8 cellular contexts compared by ENCODE assay signal in genomic region chrX:111095974-111096870, GRCh38. TPM values are rescaled to one million over a fixed set of nuclear protein-coding genes. Genes with fewer than 3 reads are reported as not detected.
A peak's percentile ranks its signal among the peaks of the same experiment; 100 is the strongest.
DNase-seq lines count a peak whose midpoint lies in the region; ATAC-seq and TF ChIP-seq lines count a peak whose summit lies in the region.

PAK3 (plus strand) TSS chrX:111096191; CDS start chrX:111123104, 26,913 bp downstream.

- H3K27ac Mint-ChIP-seq in activated T-cell treated with anti-CD3 and anti-CD28 coated beads, Interleukin-2, amount 50 U/mL, for 24 hours: peak within 1 kb of the TSS; percentile 24
- peak within 1 kb of the TSS in 1 of 2 donors; percentile 61 for H3K27ac Mint-ChIP-seq in natural killer cell

- ATAC-seq in GM21381 (IDR thresholded peaks at IDR 0.05; ENCODE audit: unreplicated experiment) (peak; percentile 46), natural killer cell (peak in 2 of 3 donors; percentile 26 to 46), GM18517 (IDR thresholded peaks at IDR 0.05; ENCODE audit: unreplicated experiment) (no peak)

- H3K27ac ChIP-seq in vagina: peak within 1 kb of the TSS; percentile 36

- H3K27me3 ChIP-seq in vagina: no peaks in the 10 kb centered on the region

- H3K4me3 ChIP-seq in vagina: peak within 1 kb of the TSS; percentile 41 to 50

- peak within 1 kb of the TSS; percentile 66 for H3K4me3 Mint-ChIP-seq in activated T-cell treated with anti-CD3 and anti-CD28 coated beads, Interleukin-2, amount 50 U/mL, for 24 hours
- peak within 1 kb of the TSS; percentile 83 for H3K4me3 Mint-ChIP-seq in natural killer cell

- H3K4me1 Mint-ChIP-seq in activated T-cell treated with anti-CD3 and anti-CD28 coated beads, Interleukin-2, amount 50 U/mL, for 24 hours (ENCODE audit: low read depth): peaks cover 17% of the 10 kb centered on the region
- H3K4me1 Mint-ChIP-seq in natural killer cell: peaks cover 6 to 13% of the 10 kb centered on the region in 2 donors

- H3K36me3 Mint-ChIP-seq in activated T-cell treated with anti-CD3 and anti-CD28 coated beads, Interleukin-2, amount 50 U/mL, for 24 hours (ENCODE audit: low read depth): no peaks in the 10 kb centered on the region
- no peaks in the 10 kb centered on the region for H3K36me3 Mint-ChIP-seq in natural killer cell

- TF ChIP-seq POLR2A in vagina (IDR thresholded peaks at IDR 0.05): no peak

- H3K9me3 ChIP-seq in vagina: no peaks in the 10 kb centered on the region

- H3K36me3 ChIP-seq in vagina: no peaks in the 10 kb centered on the region

- no peaks in the 10 kb centered on the region for H3K9me3 Mint-ChIP-seq in activated T-cell treated with anti-CD3 and anti-CD28 coated beads, Interleukin-2, amount 50 U/mL, for 24 hours
- H3K9me3 Mint-ChIP-seq in natural killer cell: no peaks in the 10 kb centered on the region

- H3K4me1 ChIP-seq in vagina: peaks cover under 1% of the 10 kb centered on the region

- peak; percentile 25 for DNase-seq in AG20443 (ENCODE audit: low spot score)
- peak; percentile 77 for DNase-seq in NCI-H2081 treated with DMSO at 0.1 percent for 48 hours (lab: John Stamatoyannopoulos, UW)
- DNase-seq in activated T-cell treated with anti-CD3 and anti-CD28 coated beads, Interleukin-2, amount 50 U/mL, for 24 hours: peak; percentile 45
- peak; percentile 23 for DNase-seq in fibroblast of peridontal ligament (ENCODE audit: extremely low read depth)
- no peak for DNase-seq in natural killer cell
- DNase-seq in vagina (ENCODE audit: extremely low spot score in 2 of 2): no peak

- intact Hi-C loops in natural killer cell (cut with micrococcal nuclease) (no loop called here), vagina (cut with DNase I) (no loop called here)

- peaks cover 77% of the 10 kb centered on the region for H3K27me3 Mint-ChIP-seq in activated T-cell treated with anti-CD3 and anti-CD28 coated beads, Interleukin-2, amount 50 U/mL, for 24 hours
- H3K27me3 Mint-ChIP-seq in natural killer cell (ENCODE audit: low read depth in 2 of 2): peaks cover 16 to 37% of the 10 kb centered on the region in 2 donors

- no peak for TF ChIP-seq CTCF in natural killer cell (IDR thresholded peaks at IDR 0.05)
- no peak for TF ChIP-seq CTCF in vagina (IDR thresholded peaks at IDR 0.05)

RNA-seq across cellular contexts. Expression of gene PAK3, which starts in this region (rescaled TPM):
- total RNA-seq in natural killer cell (not detected), vagina (2.9 TPM)

Comparison
In these comparisons a context has a peak if more than half of its experiments do, and no peak if none do; other contexts are left out.
1. Peak in ATAC-seq in natural killer cell; RNA of the gene not detected or under 1 TPM.
2. DNase-seq: peak in AG20443 (single experiment), NCI-H2081 treated with DMSO at 0.1 percent for 48 hours (single experiment), activated T-cell treated with anti-CD3 and anti-CD28 coated beads, Interleukin-2, amount 50 U/mL, for 24 hours (single experiment) and fibroblast of peridontal ligament (single experiment); none in natural killer cell (single experiment) and vagina (0 of 2).